ENCODE assay signal across 15 cellular contexts in genomic region chr13:109819851-109820250, GRCh38. TPM values are rescaled to one million over a fixed set of nuclear protein-coding genes. Genes with fewer than 3 reads are reported as not detected.
A peak's percentile ranks its signal among the peaks of the same experiment; 100 is the strongest.
DNase-seq lines count a peak whose midpoint lies in the region; ATAC-seq and TF ChIP-seq lines count a peak whose summit lies in the region.
"Had no signal": no experiment of that assay in that cellular context is flagged by ENCODE, and none has a peak within 500 bp of the region (broad histone marks: within the 10 kb centered on the region; RNA-seq: fewer than 3 reads in every experiment).

No MANE protein-coding gene starts in this region.

- H3K4me3 ChIP-seq in mucosa of descending colon (no peak overlapping the region), right atrium auricular region (no peak overlapping the region)
- H3K4me3 ChIP-seq: GM23338, HAP-1, SJSA1 had no signal

- H3K36me3 ChIP-seq in mucosa of descending colon (ENCODE audit: low read depth), result no peaks in the 10 kb centered on the region
- H3K36me3 ChIP-seq in right atrium auricular region, result no peaks in the 10 kb centered on the region
- H3K36me3 ChIP-seq: HAP-1, SJSA1 had no signal

- DNase-seq in NCI-H1048 (lab: John Stamatoyannopoulos, UW) (peak; percentile 55), NCI-H2029 (lab: John Stamatoyannopoulos, UW) (peak; percentile 74), NCI-H748 treated with DMSO at 0.1 percent for 48 hours (lab: John Stamatoyannopoulos, UW) (peak; percentile 57), mucosa of descending colon (no peak), right atrium auricular region (ENCODE audit: low spot score) (no peak), CD1c-positive myeloid dendritic cell (ENCODE audit: extremely low spot score) (no peak)
- DNase-seq: CD4-positive, alpha-beta T cell; COR-L47; KG1; NCI-H1092 treated with DMSO at 0.1 percent for 48 hours had no signal

- H3K4me1 ChIP-seq in mucosa of descending colon (ENCODE audit: low read depth) (no peaks in the 10 kb centered on the region), right atrium auricular region (no peaks in the 10 kb centered on the region)
- H3K4me1 ChIP-seq: HAP-1, SJSA1 had no signal

- H3K9me3 ChIP-seq in mucosa of descending colon (no peaks in the 10 kb centered on the region), right atrium auricular region (no peaks in the 10 kb centered on the region)
- H3K9me3 ChIP-seq: HAP-1, SJSA1 had no signal

- ATAC-seq in mucosa of descending colon, result peak; percentile 27
- no peak for ATAC-seq in HG03045 (IDR thresholded peaks at IDR 0.05; ENCODE audit: unreplicated experiment)
- ATAC-seq: GM23338, Right ventricle myocardium inferior had no signal

- H3K27ac ChIP-seq in right atrium auricular region, result no peak overlapping the region
- H3K27ac ChIP-seq: SJSA1 had no signal

- intact Hi-C loops in mucosa of descending colon (cut with DNase I, micrococcal nuclease), result loop anchor here in 1 of 2 donors (1.0 kb wide), 1 partner anchor 9 kb away; no protein-coding TSS in a partner anchor

- no peak for TF ChIP-seq CTCF in mucosa of descending colon (IDR thresholded peaks at IDR 0.05)
- TF ChIP-seq CTCF in right atrium auricular region (IDR thresholded peaks at IDR 0.05), result no peak

- no peaks in the 10 kb centered on the region for H3K27me3 ChIP-seq in right atrium auricular region

RNA-seq across cellular contexts. Expression of gene IRS2, which starts 33.5 kb away (rescaled TPM):
- 10 to 100 TPM; 14.0 to 31.4 (median 23.7) TPM for total RNA-seq in mucosa of descending colon
- 10 to 100 TPM; 21.2 to 57.6 TPM for total RNA-seq in right atrium auricular region

Comparison
In these comparisons a context has a peak if more than half of its experiments do, and no peak if none do; other contexts are left out.
1. DNase-seq: peak in NCI-H1048 (single experiment), NCI-H2029 (single experiment) and NCI-H748 treated with DMSO at 0.1 percent for 48 hours (single experiment); none in mucosa of descending colon (0 of 3), right atrium auricular region (single experiment) and CD1c-positive myeloid dendritic cell (single experiment).